ENCODE assay signal across 9 cellular contexts in genomic region chr1:209076688-209077087, GRCh38.
A peak's percentile ranks its signal among the peaks of the same experiment; 100 is the strongest.
DNase-seq lines count a peak whose midpoint lies in the region; ATAC-seq and TF ChIP-seq lines count a peak whose summit lies in the region.
"Had no signal": no experiment of that assay in that cellular context is flagged by ENCODE, and none has a peak within 500 bp of the region (broad histone marks: within the 10 kb centered on the region; RNA-seq: fewer than 3 reads in every experiment).

No MANE protein-coding gene starts in this region.

- H3K27me3 ChIP-seq in GM06990 (replicated peaks; ENCODE audit: control insufficient read depth, insufficient read depth, low read length) (no peaks in the 10 kb centered on the region), SJCRH30 (no peaks in the 10 kb centered on the region), kidney epithelial cell (ENCODE audit: control insufficient read depth, insufficient read depth, low read length) (no peaks in the 10 kb centered on the region)

- peak; percentile 20 for DNase-seq in GM06990 (ENCODE audit: extremely low read depth, insufficient read length)
- DNase-seq in SJCRH30: peak; percentile 47 to 73
- DNase-seq in kidney epithelial cell (ENCODE audit: low read depth): no peak
- no peak for DNase-seq in activated effector memory CD4-positive, alpha-beta T cell treated with Interleukin-2 at 50 U/mL for 16 hours
- DNase-seq in DMS153 (lab: John Stamatoyannopoulos, UW): no peak
- DNase-seq: amygdala had no signal

- TF ChIP-seq CTCF in GM06990 (IDR thresholded peaks at IDR 0.05; ENCODE audit: insufficient read depth, low read length, poor library complexity, severe bottlenecking) (peak; percentile 82), kidney epithelial cell (IDR thresholded peaks at IDR 0.05; ENCODE audit: insufficient read depth, low read length, poor library complexity, severe bottlenecking) (peak; percentile 33)

- peaks cover 8% of the 10 kb centered on the region for H3K4me1 ChIP-seq in SJCRH30

- H3K36me3 ChIP-seq in GM06990 (ENCODE audit: control insufficient read depth, insufficient read depth, low read length) (no peaks in the 10 kb centered on the region), SJCRH30 (no peaks in the 10 kb centered on the region), kidney epithelial cell (ENCODE audit: control insufficient read depth, insufficient read depth, low read length) (no peaks in the 10 kb centered on the region)

- H3K9me3 ChIP-seq in SJCRH30 (replicated peaks): no peaks in the 10 kb centered on the region

- ATAC-seq in HG02981 (IDR thresholded peaks at IDR 0.05; ENCODE audit: unreplicated experiment): peak; percentile 68
- no peak for ATAC-seq in HG03095 (IDR thresholded peaks at IDR 0.05; ENCODE audit: unreplicated experiment)
- ATAC-seq in GM19397 (IDR thresholded peaks at IDR 0.05; ENCODE audit: unreplicated experiment): no peak

- no peak overlapping the region for H3K4me3 ChIP-seq in GM06990 (replicated peaks; ENCODE audit: low read depth, low read length)
- H3K4me3 ChIP-seq in SJCRH30: no peak overlapping the region
- no peak overlapping the region for H3K4me3 ChIP-seq in kidney epithelial cell (ENCODE audit: low read depth, low read length)

- H3K27ac ChIP-seq in SJCRH30: no peak overlapping the region

Comparison
In these comparisons a context has a peak if more than half of its experiments do, and no peak if none do; other contexts are left out.
1. DNase-seq: peak in GM06990 (single experiment) and SJCRH30 (2 of 2); none in kidney epithelial cell (single experiment), activated effector memory CD4-positive, alpha-beta T cell treated with Interleukin-2 at 50 U/mL for 16 hours (single experiment) and DMS153 (single experiment).